In genomic region chr21:39911792-39912191, GRCh38 we compare ENCODE assay signal across 33 cellular contexts. TPM values are rescaled to one million over a fixed set of nuclear protein-coding genes. Genes with fewer than 3 reads are reported as not detected.
DNase-seq lines count a peak whose midpoint lies in the region; ATAC-seq and TF ChIP-seq lines count a peak whose summit lies in the region.
"Had no signal": no experiment of that assay in that cellular context is flagged by ENCODE, and none has a peak within 500 bp of the region (broad histone marks: within the 10 kb centered on the region; RNA-seq: fewer than 3 reads in every experiment).

No MANE protein-coding gene starts in this region.

- H3K36me3 Mint-ChIP-seq in GM23338 (ENCODE audit: low read depth) (no peaks in the 10 kb centered on the region; the same call in 1 of the 3 replicates), endodermal cell (ENCODE audit: low read depth) (no peaks in the 10 kb centered on the region)
- H3K36me3 Mint-ChIP-seq: activated CD4-positive, alpha-beta memory T cell treated with anti-CD3 and anti-CD28 coated beads for 36 hours; memory B cell had no signal

- H3K79me2 ChIP-seq in GM23338 (replicated peaks; ENCODE audit: insufficient read depth) = no peaks in the 10 kb centered on the region

- no peaks in the 10 kb centered on the region for H3F3A ChIP-seq in GM23338 (replicated peaks; ENCODE audit: low read depth)

- H3K9me3 ChIP-seq in endodermal cell (ENCODE audit: control insufficient read depth, low read length) = no peaks in the 10 kb centered on the region
- H3K9me3 ChIP-seq: colonic mucosa, left lung, ovary, thoracic aorta had no signal

- H2AFZ ChIP-seq in GM23338 = no peak overlapping the region
- H2AFZ ChIP-seq: PC-9 had no signal

- H4K20me1 ChIP-seq in GM23338 (replicated peaks; ENCODE audit: insufficient read depth) = no peaks in the 10 kb centered on the region

- H3K36me3 ChIP-seq in GM23338 (ENCODE audit: insufficient read depth) (no peaks in the 10 kb centered on the region), endodermal cell (ENCODE audit: control insufficient read depth, insufficient read depth, low read length) (no peaks in the 10 kb centered on the region)
- H3K36me3 ChIP-seq: cardiac muscle cell, colonic mucosa, left lung, ovary, thoracic aorta had no signal

- H3K4me1 ChIP-seq in GM23338 (ENCODE audit: insufficient read depth) = no peaks in the 10 kb centered on the region
- no peaks in the 10 kb centered on the region for H3K4me1 ChIP-seq in endodermal cell (ENCODE audit: control insufficient read depth, insufficient read depth, low read length)
- H3K4me1 ChIP-seq: colonic mucosa, left lung had no signal

- H3K4me3 Mint-ChIP-seq in GM23338 (no peak overlapping the region), endodermal cell (no peak overlapping the region)
- H3K4me3 Mint-ChIP-seq: activated CD4-positive, alpha-beta memory T cell treated with anti-CD3 and anti-CD28 coated beads for 36 hours; activated naive CD8-positive, alpha-beta T cell treated with anti-CD3 and anti-CD28 coated beads, Interleukin-2, amount 50 U/mL, for 24 hours; activated T-cell treated with anti-CD3 and anti-CD28 coated beads, Interleukin-2, amount 50 U/mL, for 72 hours; memory B cell; neural crest cell; T-helper 2 cell treated with Interferon-gamma antibody and Interleukin-4, amounts not matched to agents 5 μg/mL and 100 μg/mL, for 36 hours had no signal

- TF ChIP-seq CTCF in GM23338 (conservative IDR thresholded peaks at IDR 0.05; ENCODE audit: low read depth in 2 of 2) = no peak
- TF ChIP-seq CTCF in endodermal cell (conservative IDR thresholded peaks at IDR 0.05) = no peak

- 0 out of 2 replicates have a peak overlapping the region, but pooled peaks have one; percentile 1 for H3K4me2 ChIP-seq in GM23338
- H3K4me2 ChIP-seq: PC-9 had no signal

- no peak overlapping the region for H3K27ac ChIP-seq in GM23338 (ENCODE audit: low read depth)
- no peak overlapping the region for H3K27ac ChIP-seq in endodermal cell (ENCODE audit: low read depth, low read length)
- H3K27ac ChIP-seq: cardiac muscle cell, colonic mucosa, left lung, ovary, PC-9, skin epidermis, thoracic aorta had no signal

- H3K9me3 Mint-ChIP-seq in GM23338 (peaks cover 5% of the 10 kb centered on the region; the same call in 2 of the 3 replicates), endodermal cell (no peaks in the 10 kb centered on the region)
- H3K9me3 Mint-ChIP-seq: activated naive CD8-positive, alpha-beta T cell treated with anti-CD3 and anti-CD28 coated beads, Interleukin-2, amount 50 U/mL, for 24 hours had no signal

- H3K4me1 Mint-ChIP-seq in GM23338 = peaks cover 8% of the 10 kb centered on the region
- H3K4me1 Mint-ChIP-seq in endodermal cell = peaks cover 2% of the 10 kb centered on the region
- H3K4me1 Mint-ChIP-seq: activated naive CD8-positive, alpha-beta T cell treated with anti-CD3 and anti-CD28 coated beads, Interleukin-2, amount 50 U/mL, for 24 hours; memory B cell had no signal

- H3K27me3 ChIP-seq in GM23338 (ENCODE audit: insufficient read depth) (no peaks in the 10 kb centered on the region), endodermal cell (ENCODE audit: control insufficient read depth, insufficient read depth, low read length, poor library complexity, severe bottlenecking) (no peaks in the 10 kb centered on the region)
- H3K27me3 ChIP-seq: cardiac muscle cell, colonic mucosa, left lung, ovary had no signal

- no peak overlapping the region for H3K9ac ChIP-seq in endodermal cell (ENCODE audit: extremely low read depth, low read length, poor library complexity, severe bottlenecking)

- ATAC-seq in GM23338 = no peak
- ATAC-seq in GM19467 (IDR thresholded peaks at IDR 0.05; ENCODE audit: unreplicated experiment) = no peak
- no peak for ATAC-seq in HG03342 (IDR thresholded peaks at IDR 0.05; ENCODE audit: unreplicated experiment)
- ATAC-seq: activated naive CD8-positive, alpha-beta T cell treated with anti-CD3 and anti-CD28 coated beads, Interleukin-2, amount 50 U/mL, for 24 hours; activated T-cell treated with anti-CD3 and anti-CD28 coated beads, Interleukin-2, amount 50 U/mL, for 72 hours; left lung; Right ventricle myocardium inferior had no signal

- H3K27ac Mint-ChIP-seq in GM23338 = no peak overlapping the region
- H3K27ac Mint-ChIP-seq in endodermal cell = no peak overlapping the region
- H3K27ac Mint-ChIP-seq: activated CD4-positive, alpha-beta memory T cell treated with anti-CD3 and anti-CD28 coated beads for 36 hours; activated naive CD8-positive, alpha-beta T cell treated with anti-CD3 and anti-CD28 coated beads, Interleukin-2, amount 50 U/mL, for 24 hours; activated T-cell treated with anti-CD3 and anti-CD28 coated beads, Interleukin-2, amount 50 U/mL, for 72 hours; memory B cell; T-helper 2 cell treated with Interferon-gamma antibody and Interleukin-4, amounts not matched to agents 5 μg/mL and 100 μg/mL, for 36 hours had no signal

- no peaks in the 10 kb centered on the region for H3K9me2 ChIP-seq in GM23338 (ENCODE audit: insufficient read depth)

- 66 to 89% methylated on average over 3 of the region's 3 CpGs for WGBS in endodermal cell (ENCODE audit: insufficient coverage in 1 of 2, insufficient read length in 1 of 2), 2 experiments

- H3K4me3 ChIP-seq in GM23338 = no peak overlapping the region
- H3K4me3 ChIP-seq in endodermal cell (ENCODE audit: low read length) = no peak overlapping the region
- H3K4me3 ChIP-seq: cardiac muscle cell, colonic mucosa, K562, left lung, ovary, PC-9, skin epidermis, thoracic aorta had no signal

- DNase-seq in DMS53 (lab: John Stamatoyannopoulos, UW) (peak; percentile 8), DMS53 treated with DMSO at 0.1 percent for 48 hours (lab: John Stamatoyannopoulos, UW; ENCODE audit: unreplicated experiment) (no peak), GM23338 (ENCODE audit: low spot score) (no peak), NCI-H2196 treated with DMSO at 0.1 percent for 48 hours (lab: John Stamatoyannopoulos, UW; ENCODE audit: unreplicated experiment) (peak; percentile 64), endodermal cell (peak; percentile 11), dermis blood vessel endothelial cell (no peak)
- DNase-seq: 8988T; activated CD4-positive, alpha-beta memory T cell treated with anti-CD3 and anti-CD28 coated beads for 36 hours; activated CD4-positive, alpha-beta T cell treated with anti-CD3 and anti-CD28 coated beads for 1 hour; activated naive CD4-positive, alpha-beta T cell; activated naive CD8-positive, alpha-beta T cell treated with anti-CD3 and anti-CD28 coated beads, Interleukin-2, amount 50 U/mL, for 24 hours; activated T-cell treated with anti-CD3 and anti-CD28 coated beads, Interleukin-2, amount 50 U/mL, for 72 hours; C1 segment of cervical spinal cord; colonic mucosa; effector memory CD4-positive, alpha-beta T cell; left lung; NCI-H446 treated with DMSO at 0.1 percent for 48 hours; ovary; PC-9; retina; stimulated activated naive CD4-positive, alpha-beta T cell treated with Interleukin-2 at 50 U/mL for 16 hours had no signal

- H3K27me3 Mint-ChIP-seq in GM23338 (ENCODE audit: insufficient read depth, low read depth, poor library complexity) (peaks cover 2% of the 10 kb centered on the region), endodermal cell (ENCODE audit: insufficient read depth) (no peaks in the 10 kb centered on the region)
- H3K27me3 Mint-ChIP-seq: activated CD4-positive, alpha-beta memory T cell treated with anti-CD3 and anti-CD28 coated beads for 36 hours; activated naive CD8-positive, alpha-beta T cell treated with anti-CD3 and anti-CD28 coated beads, Interleukin-2, amount 50 U/mL, for 24 hours; memory B cell had no signal

TF ChIP-seq in GM23338, 12 proteins besides CTCF, POLR2A, EP300 and RAD21 (continues in another document):
- TF ChIP-seq REST (IDR thresholded peaks at IDR 0.05; ENCODE audit: unreplicated experiment) (no peak), POLR2AphosphoS5 (IDR thresholded peaks at IDR 0.05; ENCODE audit: low read depth) (no peak)

RNA-seq across cellular contexts. Expression of gene PCP4, which starts 44.6 kb away (rescaled TPM):
- 1.6 TPM in 1 of 2 replicates, not detected in the other for total RNA-seq in GM23338 (2014; rRNA removed; shearing (Covaris generic))
- polyA plus RNA-seq in GM23338 (2016; fragmentation: Nextera tagmentation; extraction: Ambion mirVana) = 6.3 and 7.3 TPM in 2 replicates
- total RNA-seq in endodermal cell (under 1 TPM in 1 of 2 donors, not detected in 1; 0.44 TPM), dermis blood vessel endothelial cell (not detected in 2 replicates)
- 2.1 TPM for polyA plus RNA-seq in endodermal cell (2013, experiment 1 of 2)
- 2.8 TPM for polyA plus RNA-seq in endodermal cell (2013, experiment 2 of 2)
- total RNA-seq: activated CD4-positive, alpha-beta memory T cell treated with anti-CD3 and anti-CD28 coated beads for 36 hours; activated T-cell treated with anti-CD3 and anti-CD28 coated beads, Interleukin-2, amount 50 U/mL, for 72 hours; cardiac muscle cell; epithelial cell of proximal tubule; K562; M059J; PC-9 had no signal
- polyA plus RNA-seq: K562 had no signal

Comparison
In these comparisons a context has a peak if more than half of its experiments do, and no peak if none do; other contexts are left out.
1. DNase-seq: peak in DMS53 (single experiment), NCI-H2196 treated with DMSO at 0.1 percent for 48 hours (single experiment) and endodermal cell (single experiment); none in DMS53 treated with DMSO at 0.1 percent for 48 hours (single experiment), GM23338 (single experiment) and dermis blood vessel endothelial cell (single experiment).